2 cellular contexts compared by ENCODE assay signal in genomic region chr10:82953909-82954308, GRCh38.
TF ChIP-seq lines count a peak whose summit lies in the region.

No MANE protein-coding gene starts in this region.

TF ChIP-seq in SK-N-SH treated with all-trans-retinoic acid at 6 μM for 48 hours, 23 proteins besides CTCF, POLR2A, EP300 and RAD21:
- TF ChIP-seq PATZ1 (CRISPR knock-in tag; IDR thresholded peaks at IDR 0.05; ENCODE audit: borderline replicate concordance) = no peak
- no peak for TF ChIP-seq ZC3H10 (CRISPR knock-in tag; IDR thresholded peaks at IDR 0.05)
- no peak for TF ChIP-seq BACH2 (CRISPR knock-in tag; IDR thresholded peaks at IDR 0.05; ENCODE audit: borderline replicate concordance)
- TF ChIP-seq TSHZ2 (CRISPR knock-in tag; IDR thresholded peaks at IDR 0.05) = no peak
- TF ChIP-seq POU6F1 (CRISPR knock-in tag; IDR thresholded peaks at IDR 0.05; ENCODE audit: borderline replicate concordance, low read depth) = no peak
- TF ChIP-seq GLIS3 (CRISPR knock-in tag; IDR thresholded peaks at IDR 0.05) = no peak
- no peak for TF ChIP-seq PPARA (CRISPR knock-in tag; IDR thresholded peaks at IDR 0.05; ENCODE audit: borderline replicate concordance)
- no peak for TF ChIP-seq ARNTL (CRISPR knock-in tag; IDR thresholded peaks at IDR 0.05; ENCODE audit: borderline replicate concordance, low read depth)
- no peak for TF ChIP-seq OSR1 (CRISPR knock-in tag; IDR thresholded peaks at IDR 0.05)
- TF ChIP-seq TCF4 (CRISPR knock-in tag; IDR thresholded peaks at IDR 0.05; ENCODE audit: borderline replicate concordance) = no peak
- no peak for TF ChIP-seq CSRNP3 (CRISPR knock-in tag; IDR thresholded peaks at IDR 0.05)
- TF ChIP-seq ZFP30 (CRISPR knock-in tag; IDR thresholded peaks at IDR 0.05) = no peak
- TF ChIP-seq ZNF8 (CRISPR knock-in tag; IDR thresholded peaks at IDR 0.05) = no peak
- TF ChIP-seq ISL1 (CRISPR knock-in tag; IDR thresholded peaks at IDR 0.05) = no peak
- TF ChIP-seq TOX (CRISPR knock-in tag; IDR thresholded peaks at IDR 0.05; ENCODE audit: borderline replicate concordance) = no peak
- TF ChIP-seq ZNF70 (CRISPR knock-in tag; IDR thresholded peaks at IDR 0.05) = no peak
- TF ChIP-seq ZNF565 (CRISPR knock-in tag; conservative IDR thresholded peaks at IDR 0.05; ENCODE audit: low read depth) = no peak
- TF ChIP-seq ESRRG (CRISPR knock-in tag; IDR thresholded peaks at IDR 0.05) = no peak

TF ChIP-seq in SK-N-SH, 30 proteins besides CTCF, POLR2A, EP300 and RAD21 (continued from another document):
- no peak for TF ChIP-seq JUND (IDR thresholded peaks at IDR 0.05)
